Comparison of ENCODE assay signal across 8 cellular contexts in genomic region chr1:172359531-172359991, GRCh38.
A peak's percentile ranks its signal among the peaks of the same experiment; 100 is the strongest.
DNase-seq lines count a peak whose midpoint lies in the region; ATAC-seq and TF ChIP-seq lines count a peak whose summit lies in the region.

No MANE protein-coding gene starts in this region.

- no peak overlapping the region; a peak in 1 of 20 replicates for H3K4me3 ChIP-seq in BLaER1 treated with 17β-estradiol and CSF1 and Interleukin-3, amounts not matched to agents 10 nM and 100 nM
- H3K4me3 ChIP-seq in Loucy (ENCODE audit: low read length, poor library complexity, severe bottlenecking), result peak overlapping the region; percentile 53
- no peak overlapping the region for H3K4me3 ChIP-seq in lung

- H4K20me1 ChIP-seq in BLaER1 treated with 17β-estradiol and CSF1 and Interleukin-3, amounts not matched to agents 10 nM and 100 nM, result no peaks in the 10 kb centered on the region
- no peaks in the 10 kb centered on the region for H4K20me1 ChIP-seq in Loucy (ENCODE audit: insufficient read depth, low read length, poor library complexity, severe bottlenecking)

- H3K4me1 ChIP-seq in BLaER1 treated with 17β-estradiol and CSF1 and Interleukin-3, amounts not matched to agents 10 nM and 100 nM, result peaks cover 36 to 53% (median 48%) of the 10 kb centered on the region in 10 experiments
- H3K4me1 ChIP-seq in Loucy (ENCODE audit: insufficient read depth, low read length, poor library complexity, severe bottlenecking) (peaks cover 60% of the 10 kb centered on the region), lung (ENCODE audit: control insufficient read depth in 2 of 2, insufficient read depth in 2 of 2, low read length in 2 of 2) (peaks cover 0 to 31% of the 10 kb centered on the region in 2 donors)

- ATAC-seq in activated naive CD8-positive, alpha-beta T cell treated with anti-CD3 and anti-CD28 coated beads, Interleukin-2, amount 50 U/mL, for 24 hours, result no peak
- peak; percentile 24 for ATAC-seq in lung (ENCODE audit: insufficient read depth, low FRiP score)
- ATAC-seq in HG03342 (IDR thresholded peaks at IDR 0.05; ENCODE audit: unreplicated experiment), result no peak

- no peaks in the 10 kb centered on the region for H3K27me3 ChIP-seq in BLaER1 treated with 17β-estradiol and CSF1 and Interleukin-3, amounts not matched to agents 10 nM and 100 nM
- no peaks in the 10 kb centered on the region for H3K27me3 ChIP-seq in Loucy (ENCODE audit: insufficient read depth, low read length, poor library complexity, severe bottlenecking)
- H3K27me3 ChIP-seq in lung (ENCODE audit: control insufficient read depth, insufficient read depth), result no peaks in the 10 kb centered on the region

- no peaks in the 10 kb centered on the region for H3K36me3 ChIP-seq in BLaER1 treated with 17β-estradiol and CSF1 and Interleukin-3, amounts not matched to agents 10 nM and 100 nM
- H3K36me3 ChIP-seq in Loucy (ENCODE audit: insufficient read depth, low read length), result no peaks in the 10 kb centered on the region
- no peaks in the 10 kb centered on the region for H3K36me3 ChIP-seq in lung (ENCODE audit: control insufficient read depth in 2 of 2, insufficient read depth in 2 of 2, low read length in 2 of 2)

- H3K27me3 Mint-ChIP-seq in activated naive CD8-positive, alpha-beta T cell treated with anti-CD3 and anti-CD28 coated beads, Interleukin-2, amount 50 U/mL, for 24 hours, result no peaks in the 10 kb centered on the region

- peaks cover 0 to 4% (median 0%) of the 10 kb centered on the region in 11 experiments; a peak in 3 of 22 replicates for H3K9me3 ChIP-seq in BLaER1 treated with 17β-estradiol and CSF1 and Interleukin-3, amounts not matched to agents 10 nM and 100 nM (replicated peaks in 1 of 11)
- H3K9me3 ChIP-seq in Loucy (ENCODE audit: insufficient read depth, low read depth, low read length), result no peaks in the 10 kb centered on the region
- no peaks in the 10 kb centered on the region for H3K9me3 ChIP-seq in lung (ENCODE audit: control insufficient read depth in 2 of 2, insufficient read depth in 1 of 2, low read length in 1 of 2)

- peak overlapping the region; percentile 40; the same call in 1 of the 2 replicates for H2AFZ ChIP-seq in Loucy (ENCODE audit: low read length)

- H3K79me2 ChIP-seq in Loucy (ENCODE audit: insufficient read depth, low read length), result no peaks in the 10 kb centered on the region

- no peaks in the 10 kb centered on the region for H3K9me2 ChIP-seq in Loucy (replicated peaks; ENCODE audit: low read depth, low read length)

- TF ChIP-seq CTCF in Loucy (conservative IDR thresholded peaks at IDR 0.05; ENCODE audit: low read length) (no peak), lung (IDR thresholded peaks at IDR 0.05; ENCODE audit: control extremely low read depth, extremely low read depth) (no peak)

- peak overlapping the region; percentile 95 for H3K27ac Mint-ChIP-seq in activated naive CD8-positive, alpha-beta T cell treated with anti-CD3 and anti-CD28 coated beads, Interleukin-2, amount 50 U/mL, for 24 hours

- no peaks in the 10 kb centered on the region for H3K36me3 Mint-ChIP-seq in activated naive CD8-positive, alpha-beta T cell treated with anti-CD3 and anti-CD28 coated beads, Interleukin-2, amount 50 U/mL, for 24 hours (ENCODE audit: low read depth)

- H3K9ac ChIP-seq in BLaER1 treated with 17β-estradiol and CSF1 and Interleukin-3, amounts not matched to agents 10 nM and 100 nM, result peak overlapping the region in 4 of 11 experiments; percentile 59 to 72 (median 68); a peak in 7 of 22 replicates
- peak overlapping the region; percentile 58 for H3K9ac ChIP-seq in Loucy (ENCODE audit: low read depth, low read length, poor library complexity, severe bottlenecking)

- H3F3A ChIP-seq in Loucy (ENCODE audit: low read depth), result peaks cover 16% of the 10 kb centered on the region

- peaks cover 65% of the 10 kb centered on the region for H3K4me1 Mint-ChIP-seq in activated naive CD8-positive, alpha-beta T cell treated with anti-CD3 and anti-CD28 coated beads, Interleukin-2, amount 50 U/mL, for 24 hours

- H3K4me2 ChIP-seq in BLaER1 treated with 17β-estradiol and CSF1 and Interleukin-3, amounts not matched to agents 10 nM and 100 nM, result peak overlapping the region; percentile 65 to 85 (median 75); a peak in 21 of 22 replicates
- H3K4me2 ChIP-seq in Loucy (ENCODE audit: low read depth, low read length, poor library complexity, severe bottlenecking), result peak overlapping the region; percentile 72

- no peak overlapping the region for H3K4me3 Mint-ChIP-seq in activated naive CD8-positive, alpha-beta T cell treated with anti-CD3 and anti-CD28 coated beads, Interleukin-2, amount 50 U/mL, for 24 hours

- H3K9me3 Mint-ChIP-seq in activated naive CD8-positive, alpha-beta T cell treated with anti-CD3 and anti-CD28 coated beads, Interleukin-2, amount 50 U/mL, for 24 hours, result no peaks in the 10 kb centered on the region

- DNase-seq in activated naive CD8-positive, alpha-beta T cell treated with anti-CD3 and anti-CD28 coated beads, Interleukin-2, amount 50 U/mL, for 24 hours, result no peak
- no peak for DNase-seq in lung (ENCODE audit: low spot score)
- no peak for DNase-seq in stimulated activated naive CD4-positive, alpha-beta T cell treated with Interleukin-2 at 50 U/mL for 16 hours (lab: John Stamatoyannopoulos, UW)
- DNase-seq in NK-92 (lab: John Stamatoyannopoulos, UW; ENCODE audit: unreplicated experiment), result no peak
- no peak for DNase-seq in iPS-NIHi7 (ENCODE audit: extremely low spot score)

- H3K27ac ChIP-seq in BLaER1 treated with 17β-estradiol and CSF1 and Interleukin-3, amounts not matched to agents 10 nM and 100 nM, result peak overlapping the region; percentile 66 to 86 (median 80); a peak in 18 of 22 replicates
- H3K27ac ChIP-seq in lung (ENCODE audit: low read depth in 1 of 2, low read length in 1 of 2), result no peak overlapping the region

- WGBS in lung, 2 donors, result 26 to 45% methylated on average over 3 of the region's 3 CpGs

Comparison
In these comparisons a context has a peak if more than half of its experiments do, and no peak if none do; other contexts are left out.
1. H3K27ac ChIP-seq: peak in BLaER1 treated with 17β-estradiol and CSF1 and Interleukin-3, amounts not matched to agents 10 nM and 100 nM (11 of 11); none in lung (0 of 2).